ENCODE assay signal across 8 cellular contexts in the genomic region with DNA sequence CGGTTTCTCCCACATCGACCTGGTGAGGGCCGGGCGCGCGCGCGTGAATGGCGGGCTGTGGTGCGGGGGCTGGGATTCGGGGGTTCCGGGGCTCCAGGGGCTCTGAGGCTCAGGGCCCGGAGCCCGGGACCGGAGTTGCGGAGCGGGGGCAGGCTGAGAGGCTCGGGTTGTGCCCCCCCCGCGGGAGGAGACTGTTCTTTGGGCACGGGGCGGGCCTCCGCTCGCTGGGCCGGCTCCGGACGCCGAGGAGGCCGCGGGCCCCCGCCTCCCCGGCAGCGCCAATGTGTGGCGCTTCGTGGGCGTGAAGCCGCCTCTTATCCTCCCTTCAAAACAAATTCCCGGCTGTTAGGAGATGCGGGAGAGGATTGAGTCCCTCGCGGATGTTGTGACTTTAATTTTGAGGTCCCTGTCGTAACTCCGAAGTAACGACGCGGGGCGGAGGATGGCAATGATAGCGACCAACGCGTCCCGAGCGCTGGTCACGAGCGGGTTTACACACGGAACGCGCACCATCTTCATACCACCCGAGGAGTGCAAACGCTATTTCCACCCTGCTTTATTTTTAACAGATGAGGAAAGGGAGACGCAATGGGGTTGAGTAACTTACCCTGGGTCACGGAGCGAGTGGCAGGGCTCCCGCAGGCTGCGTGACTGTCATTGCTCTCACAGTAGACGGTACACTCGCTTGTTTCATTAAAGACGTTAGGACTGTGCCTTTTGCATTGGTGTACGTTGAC. TPM values are rescaled to one million over a fixed set of nuclear protein-coding genes. Genes with fewer than 3 reads are reported as not detected.
DNase-seq lines count a peak whose midpoint lies in the region; ATAC-seq lines count a peak whose summit lies in the region.

No MANE protein-coding gene starts in this region.

- peak; percentile 43 for ATAC-seq in GM19025 (IDR thresholded peaks at IDR 0.05; ENCODE audit: low read depth, unreplicated experiment)
- peak; percentile 38 for ATAC-seq in HG03159 (IDR thresholded peaks at IDR 0.05; ENCODE audit: unreplicated experiment)
- peak; percentile 75 for ATAC-seq in left lobe of liver

- H3K4me1 ChIP-seq in BLaER1: peaks cover 29% of the 10 kb centered on the region

- peak overlapping the region; percentile 98 for H3K27ac ChIP-seq in BLaER1

- H3K9ac ChIP-seq in BLaER1: peak overlapping the region; percentile 98

- DNase-seq in SK-N-DZ (ENCODE audit: low spot score) (peak; percentile 4), cerebellum (ENCODE audit: low spot score) (peak; percentile 52), left lobe of liver (ENCODE audit: low spot score) (peak; percentile 49), NCI-H128 (lab: John Stamatoyannopoulos, UW; ENCODE audit: unreplicated experiment) (no peak)
- peak; percentile 20 for DNase-seq in stimulated activated CD8-positive, alpha-beta memory T cell treated with anti-CD3 and anti-CD28 coated beads, Interleukin-15, amount 100 ng/mL, for 24 hours (ENCODE audit: low read depth)

- H4K20me1 ChIP-seq in BLaER1: peaks cover 53% of the 10 kb centered on the region

- H3K27me3 ChIP-seq in BLaER1: no peaks in the 10 kb centered on the region

- peak overlapping the region; percentile 99 for H3K4me3 ChIP-seq in BLaER1

- peak overlapping the region; percentile 94 for H3K4me2 ChIP-seq in BLaER1

- H3K9me3 ChIP-seq in BLaER1: no peaks in the 10 kb centered on the region

- H3K36me3 ChIP-seq in BLaER1: peaks cover 51% of the 10 kb centered on the region

RNA-seq across cellular contexts. Expression of a gene that starts 0.5 kb away (rescaled TPM):
- polyA plus RNA-seq in SK-N-DZ (2014; cell fraction: cytosol; rRNA removed): 256 and 259 TPM in 2 replicates
- polyA plus RNA-seq in SK-N-DZ (2014; cell fraction: nucleus; rRNA removed): 124 and 131 TPM in 2 replicates
- total RNA-seq in cerebellum (114 TPM), left lobe of liver (18.1 TPM)

RNA-seq across cellular contexts. Expression of a gene that starts 24.5 kb away (rescaled TPM):
- 30.0 and 30.2 TPM in 2 replicates for polyA plus RNA-seq in SK-N-DZ (2014; cell fraction: cytosol; rRNA removed)
- 26.6 and 27.7 TPM in 2 replicates for polyA plus RNA-seq in SK-N-DZ (2014; cell fraction: nucleus; rRNA removed)
- total RNA-seq in cerebellum (12.4 TPM), left lobe of liver (3.3 TPM)

RNA-seq across cellular contexts. Expression of a gene that starts 52.8 kb away (rescaled TPM):
- 0.42 and 1.6 TPM in 2 replicates for polyA plus RNA-seq in SK-N-DZ (2014; cell fraction: cytosol; rRNA removed)
- 1.5 and 3.4 TPM in 2 replicates for polyA plus RNA-seq in SK-N-DZ (2014; cell fraction: nucleus; rRNA removed)
- total RNA-seq in cerebellum (9.5 TPM), left lobe of liver (1.4 TPM)
